ENCODE assay signal across 17 cellular contexts in genomic region chr10:119533473-119533872, GRCh38.
"Had no signal": no experiment of that assay in that cellular context is flagged by ENCODE, and none has a peak within 500 bp of the region (broad histone marks: within the 10 kb centered on the region; RNA-seq: fewer than 3 reads in every experiment).

No MANE protein-coding gene starts in this region.

- H3K36me3 Mint-ChIP-seq: immature natural killer cell, neural progenitor cell had no signal

- H3K27ac ChIP-seq: brain microvascular endothelial cell, epithelial cell of prostate, neural progenitor cell, right lobe of liver, thyroid gland, uterus had no signal

- H3K9me3 ChIP-seq: heart left ventricle, right lobe of liver, thyroid gland, uterus had no signal

- H3K4me1 ChIP-seq: neural progenitor cell, right lobe of liver had no signal

- H3K27ac Mint-ChIP-seq: immature natural killer cell, neural progenitor cell had no signal

- H3K9me3 Mint-ChIP-seq: central memory CD8-positive, alpha-beta T cell; immature natural killer cell; neural progenitor cell had no signal

- H3K4me3 Mint-ChIP-seq: central memory CD8-positive, alpha-beta T cell; immature natural killer cell; neural progenitor cell had no signal

- H3K36me3 ChIP-seq: brain microvascular endothelial cell, neural progenitor cell, right lobe of liver, thyroid gland, uterus had no signal

- ATAC-seq: heart left ventricle, SK-N-SH treated with all-trans-retinoic acid at 6 μM for 48 hours had no signal

- H3K27me3 ChIP-seq: brain microvascular endothelial cell, heart left ventricle, neural progenitor cell, right lobe of liver, thyroid gland, uterus had no signal

- H3K4me2 ChIP-seq: neural progenitor cell had no signal

- FAIRE-seq: frontal cortex had no signal

- H3K4me3 ChIP-seq: heart left ventricle, neural progenitor cell, right lobe of liver, thyroid gland, uterus had no signal

- H2AFZ ChIP-seq: neural progenitor cell had no signal

- H3K27me3 Mint-ChIP-seq: central memory CD8-positive, alpha-beta T cell had no signal

- H3K9ac ChIP-seq: neural progenitor cell had no signal

- DNase-seq: activated CD4-positive, alpha-beta T cell treated with anti-CD3 and anti-CD28 coated beads, Interleukin-2, amount 50 U/mL, for 48 hours; activated CD4-positive, CD25-positive, alpha-beta regulatory T cell treated with anti-CD3 and anti-CD28 coated beads, Interleukin-2, amount 50 U/mL, for 72 hours; activated naive CD4-positive, alpha-beta T cell treated with anti-CD3 and anti-CD28 coated beads, Interleukin-2, amount 50 U/mL, for 16 hours; anterior cingulate cortex; brain microvascular endothelial cell; cortex of kidney; effector CD8-positive, alpha-beta T cell; heart left ventricle; immature natural killer cell; right lobe of liver; thyroid gland; uterus had no signal
